In the genomic region with DNA sequence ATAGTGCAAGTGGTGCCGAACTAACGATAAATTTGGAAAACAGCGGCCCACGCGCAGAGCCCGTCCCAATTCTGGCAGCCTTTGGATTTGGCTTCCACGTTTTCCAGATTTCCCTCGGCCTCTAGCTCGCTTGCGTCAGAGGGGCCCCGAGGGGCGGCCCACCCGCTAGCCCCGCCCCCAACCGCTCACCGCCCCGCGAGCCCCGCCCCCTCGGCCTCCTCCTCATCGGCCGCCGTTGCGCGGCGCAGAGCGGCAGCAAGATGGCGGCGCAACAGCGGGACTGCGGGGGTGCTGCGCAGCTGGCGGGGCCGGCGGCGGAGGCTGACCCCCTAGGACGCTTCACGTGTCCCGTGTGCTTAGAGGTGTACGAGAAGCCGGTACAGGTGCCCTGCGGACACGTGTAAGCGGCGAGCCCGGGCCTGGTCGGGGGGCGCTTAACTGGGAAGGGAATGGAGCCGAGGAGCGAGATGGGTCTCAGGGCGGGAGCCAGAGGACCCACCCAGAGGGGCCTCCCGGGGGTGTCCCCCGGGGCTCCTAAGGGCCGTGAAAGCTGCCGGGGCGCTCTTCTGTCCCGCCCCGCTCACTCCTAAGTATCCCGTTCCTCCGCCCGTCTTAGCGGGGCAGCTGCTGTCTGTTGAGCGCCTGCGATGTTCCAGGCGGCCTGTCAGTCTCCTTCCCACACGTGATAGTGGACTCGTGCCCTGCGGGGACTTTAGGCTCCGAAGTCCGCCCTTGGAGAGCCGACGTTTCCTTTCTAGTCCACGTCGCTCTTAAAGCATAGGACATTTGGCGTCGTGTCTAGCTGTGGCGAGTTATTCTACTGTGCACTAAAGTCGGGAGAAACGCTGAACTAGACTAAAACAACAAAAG, we compare ENCODE assay signal across 1 cellular context.
A peak's percentile ranks its signal among the peaks of the same experiment; 100 is the strongest.
TF ChIP-seq lines count a peak whose summit lies in the region.

A gene with protein sequence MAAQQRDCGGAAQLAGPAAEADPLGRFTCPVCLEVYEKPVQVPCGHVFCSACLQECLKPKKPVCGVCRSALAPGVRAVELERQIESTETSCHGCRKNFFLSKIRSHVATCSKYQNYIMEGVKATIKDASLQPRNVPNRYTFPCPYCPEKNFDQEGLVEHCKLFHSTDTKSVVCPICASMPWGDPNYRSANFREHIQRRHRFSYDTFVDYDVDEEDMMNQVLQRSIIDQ (plus strand): TSS at position 245 of the 870 bp plus-strand sequence. CDS start 16 bp downstream, at position 261.

TF ChIP-seq in HepG2, 621 proteins besides CTCF, POLR2A, EP300 and RAD21 (continued from another document and continues in another):
- TF ChIP-seq CBX1 (IDR thresholded peaks at IDR 0.05; ENCODE audit: low read depth) (no peak), MIXL1 (CRISPR knock-in tag; IDR thresholded peaks at IDR 0.05) (no peak), SALL2 (CRISPR knock-in tag; IDR thresholded peaks at IDR 0.05) (0 out of 2 replicates have a peak, but pooled peaks have one; percentile 53), ZNF18 (CRISPR knock-in tag; IDR thresholded peaks at IDR 0.05; ENCODE audit: insufficient replicate concordance) (peak; percentile 88), PCBP2 (optimal IDR thresholded peaks at IDR 0.05; ENCODE audit: low read depth, low read length, poor library complexity, severe bottlenecking) (no peak), ZNF33B (CRISPR knock-in tag; IDR thresholded peaks at IDR 0.05) (peak; percentile 21; the same call in 1 of the 2 replicates), ZNF777 (CRISPR knock-in tag; IDR thresholded peaks at IDR 0.05) (no peak), ZNF549 (CRISPR knock-in tag; IDR thresholded peaks at IDR 0.05) (0 out of 2 replicates have a peak, but pooled peaks have one; percentile 13), ZNF550 (CRISPR knock-in tag; IDR thresholded peaks at IDR 0.05; ENCODE audit: borderline replicate concordance) (peak; percentile 75), JUN (CRISPR knock-in tag; IDR thresholded peaks at IDR 0.05) (peak; percentile 38; the same call in 1 of the 2 replicates), SRSF9 (IDR thresholded peaks at IDR 0.05; ENCODE audit: borderline replicate concordance, insufficient read depth, low read depth, low read length, poor library complexity, severe bottlenecking) (no peak), SAP130 (CRISPR knock-in tag; IDR thresholded peaks at IDR 0.05; ENCODE audit: low read depth) (peak; percentile 96), RFXANK (CRISPR knock-in tag; IDR thresholded peaks at IDR 0.05) (peak; percentile 40; the same call in 1 of the 2 replicates), ZNF616 (CRISPR knock-in tag; IDR thresholded peaks at IDR 0.05; ENCODE audit: low read depth) (peak; percentile 91), MNT (IDR thresholded peaks at IDR 0.05) (no peak; the same call in 1 of the 2 replicates), PHF20 (CRISPR knock-in tag; IDR thresholded peaks at IDR 0.05) (no peak; the same call in none of the 2 replicates), MEIS1 (CRISPR knock-in tag; IDR thresholded peaks at IDR 0.05; ENCODE audit: borderline replicate concordance) (no peak; the same call in 1 of the 2 replicates), TAF15 (IDR thresholded peaks at IDR 0.05; ENCODE audit: low read depth, low read length, poor library complexity, severe bottlenecking) (peak; percentile 89), DNMT3B (CRISPR knock-in tag; conservative IDR thresholded peaks at IDR 0.05) (no peak; the same call in 1 of the 2 replicates), KLF11 (CRISPR knock-in tag; IDR thresholded peaks at IDR 0.05) (peak; percentile 64; the same call in 1 of the 2 replicates), ZFY (CRISPR knock-in tag; IDR thresholded peaks at IDR 0.05) (peak; percentile 89), ZBTB10 (CRISPR knock-in tag; IDR thresholded peaks at IDR 0.05; ENCODE audit: borderline replicate concordance) (0 out of 2 replicates have a peak, but pooled peaks have one; percentile 32), KLF16 (CRISPR knock-in tag; IDR thresholded peaks at IDR 0.05) (peak; percentile 86 to 97; a peak in 2 of 4 replicates), ZNF883 (CRISPR knock-in tag; IDR thresholded peaks at IDR 0.05; ENCODE audit: not compliant biosample characterization) (peak; percentile 89), HNRNPL (IDR thresholded peaks at IDR 0.05; ENCODE audit: low read depth, low read length) (no peak), RNF2 (conservative IDR thresholded peaks at IDR 0.05; ENCODE audit: low read depth) (no peak), AKAP8 (CRISPR knock-in tag; IDR thresholded peaks at IDR 0.05) (peak; percentile 93), AHDC1 (CRISPR knock-in tag; IDR thresholded peaks at IDR 0.05; ENCODE audit: borderline replicate concordance) (0 out of 2 replicates have a peak, but pooled peaks have one; percentile 28), TCF7L2 (IDR thresholded peaks at IDR 0.05; ENCODE audit: low read depth, low read length) (no peak), ZFYVE20 (CRISPR knock-in tag; IDR thresholded peaks at IDR 0.05; ENCODE audit: borderline replicate concordance, low read depth) (no peak), KDM5B (CRISPR knock-in tag; IDR thresholded peaks at IDR 0.05; ENCODE audit: borderline replicate concordance) (peak; percentile 88; the same call in 1 of the 2 replicates), SRSF4 (IDR thresholded peaks at IDR 0.05; ENCODE audit: low read depth, low read length, poor library complexity, severe bottlenecking) (no peak), SNAPC2 (CRISPR knock-in tag; IDR thresholded peaks at IDR 0.05) (peak; percentile 88; the same call in 1 of the 2 replicates), ZNF256 (CRISPR knock-in tag; conservative IDR thresholded peaks at IDR 0.05) (peak; percentile 45; the same call in 1 of the 2 replicates), JUNB (CRISPR knock-in tag; IDR thresholded peaks at IDR 0.05; ENCODE audit: borderline replicate concordance) (peak; percentile 68; the same call in 1 of the 2 replicates), ZNF563 (CRISPR knock-in tag; IDR thresholded peaks at IDR 0.05) (peak; percentile 87; the same call in 1 of the 2 replicates), FOSL1 (CRISPR knock-in tag; IDR thresholded peaks at IDR 0.05; ENCODE audit: borderline replicate concordance) (peak; percentile 32; the same call in 1 of the 2 replicates), ZNF569 (CRISPR knock-in tag; IDR thresholded peaks at IDR 0.05; ENCODE audit: borderline replicate concordance) (no peak), ZNF761 (CRISPR knock-in tag; conservative IDR thresholded peaks at IDR 0.05) (no peak), CREM (IDR thresholded peaks at IDR 0.05) (peak; percentile 67; the same call in 1 of the 2 replicates), CREM (CRISPR knock-in tag; IDR thresholded peaks at IDR 0.05) (no peak), KAT7 (CRISPR knock-in tag; IDR thresholded peaks at IDR 0.05; ENCODE audit: borderline replicate concordance) (peak; percentile 85; the same call in 1 of the 2 replicates), MTA1 (CRISPR knock-in tag; IDR thresholded peaks at IDR 0.05; ENCODE audit: borderline replicate concordance) (no peak), ZNF720 (CRISPR knock-in tag; IDR thresholded peaks at IDR 0.05) (peak; percentile 27; the same call in 1 of the 2 replicates), ZSCAN9 (CRISPR knock-in tag; IDR thresholded peaks at IDR 0.05; ENCODE audit: borderline replicate concordance) (peak; percentile 97), THYN1 (CRISPR knock-in tag; IDR thresholded peaks at IDR 0.05; ENCODE audit: borderline replicate concordance, low read depth) (no peak), MTA3 (CRISPR knock-in tag; IDR thresholded peaks at IDR 0.05) (0 out of 2 replicates have a peak, but pooled peaks have one; percentile 45)
- TF ChIP-seq, protein P1, sequence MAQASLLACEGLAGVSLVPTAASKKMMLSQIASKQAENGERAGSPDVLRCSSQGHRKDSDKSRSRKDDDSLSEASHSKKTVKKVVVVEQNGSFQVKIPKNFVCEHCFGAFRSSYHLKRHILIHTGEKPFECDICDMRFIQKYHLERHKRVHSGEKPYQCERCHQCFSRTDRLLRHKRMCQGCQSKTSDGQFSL (CRISPR knock-in tag; IDR thresholded peaks at IDR 0.05) = no peak; the same call in 1 of the 2 replicates
- TF ChIP-seq, protein P2, sequence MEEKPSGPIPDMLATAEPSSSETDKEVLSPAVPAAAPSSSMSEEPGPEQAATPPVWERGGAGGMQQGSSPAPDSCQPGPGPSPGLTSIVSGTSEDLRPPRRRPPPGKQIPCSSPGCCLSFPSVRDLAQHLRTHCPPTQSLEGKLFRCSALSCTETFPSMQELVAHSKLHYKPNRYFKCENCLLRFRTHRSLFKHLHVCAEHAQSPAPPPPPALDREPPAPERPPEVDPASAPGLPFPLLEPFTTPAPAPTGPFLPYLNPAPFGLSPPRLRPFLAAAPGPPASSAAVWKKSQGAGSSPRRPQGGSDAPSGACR (CRISPR knock-in tag; IDR thresholded peaks at IDR 0.05) = 0 out of 2 replicates have a peak, but pooled peaks have one; percentile 16
